Comparison of ENCODE assay signal across 1 cellular context in the genomic region with DNA sequence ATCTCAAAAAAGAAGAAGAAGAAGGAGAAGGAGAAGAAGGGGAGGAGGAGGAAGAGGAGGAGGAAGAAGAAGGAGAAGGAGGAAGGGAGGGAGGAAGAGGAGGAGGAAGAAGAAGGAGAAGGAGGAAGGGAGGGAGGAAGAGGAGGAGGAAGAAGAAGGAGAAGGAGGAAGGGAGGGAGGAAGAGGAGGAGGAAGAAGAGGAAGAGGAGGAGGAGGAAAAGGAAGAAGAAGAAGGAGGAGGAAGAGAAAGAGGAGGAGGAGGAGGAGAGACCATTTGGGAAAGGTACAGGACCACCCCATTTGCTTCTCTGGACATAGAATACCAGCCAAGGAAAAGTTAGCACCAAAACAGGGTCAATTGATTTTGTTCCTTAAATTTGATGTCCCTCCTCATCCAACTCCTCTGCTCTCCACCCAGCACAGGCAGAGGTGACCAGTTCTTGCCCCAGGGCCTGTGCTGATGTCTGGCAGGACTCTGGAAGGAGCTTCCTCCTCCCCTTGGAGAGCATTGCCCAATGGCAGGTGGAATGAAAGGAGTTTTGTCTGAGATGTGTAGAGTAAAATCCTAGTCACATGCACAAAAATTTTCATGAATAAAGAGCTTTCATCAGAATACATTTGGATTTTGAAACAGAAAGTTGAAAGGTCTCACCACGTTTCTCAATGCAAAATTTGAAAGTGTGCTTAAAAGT.
TF ChIP-seq lines count a peak whose summit lies in the region.

No MANE protein-coding gene starts in this region.

TF ChIP-seq in HEK293, 187 proteins besides CTCF, POLR2A, EP300 and RAD21 (continued from another document):
- TF ChIP-seq, protein P1, sequence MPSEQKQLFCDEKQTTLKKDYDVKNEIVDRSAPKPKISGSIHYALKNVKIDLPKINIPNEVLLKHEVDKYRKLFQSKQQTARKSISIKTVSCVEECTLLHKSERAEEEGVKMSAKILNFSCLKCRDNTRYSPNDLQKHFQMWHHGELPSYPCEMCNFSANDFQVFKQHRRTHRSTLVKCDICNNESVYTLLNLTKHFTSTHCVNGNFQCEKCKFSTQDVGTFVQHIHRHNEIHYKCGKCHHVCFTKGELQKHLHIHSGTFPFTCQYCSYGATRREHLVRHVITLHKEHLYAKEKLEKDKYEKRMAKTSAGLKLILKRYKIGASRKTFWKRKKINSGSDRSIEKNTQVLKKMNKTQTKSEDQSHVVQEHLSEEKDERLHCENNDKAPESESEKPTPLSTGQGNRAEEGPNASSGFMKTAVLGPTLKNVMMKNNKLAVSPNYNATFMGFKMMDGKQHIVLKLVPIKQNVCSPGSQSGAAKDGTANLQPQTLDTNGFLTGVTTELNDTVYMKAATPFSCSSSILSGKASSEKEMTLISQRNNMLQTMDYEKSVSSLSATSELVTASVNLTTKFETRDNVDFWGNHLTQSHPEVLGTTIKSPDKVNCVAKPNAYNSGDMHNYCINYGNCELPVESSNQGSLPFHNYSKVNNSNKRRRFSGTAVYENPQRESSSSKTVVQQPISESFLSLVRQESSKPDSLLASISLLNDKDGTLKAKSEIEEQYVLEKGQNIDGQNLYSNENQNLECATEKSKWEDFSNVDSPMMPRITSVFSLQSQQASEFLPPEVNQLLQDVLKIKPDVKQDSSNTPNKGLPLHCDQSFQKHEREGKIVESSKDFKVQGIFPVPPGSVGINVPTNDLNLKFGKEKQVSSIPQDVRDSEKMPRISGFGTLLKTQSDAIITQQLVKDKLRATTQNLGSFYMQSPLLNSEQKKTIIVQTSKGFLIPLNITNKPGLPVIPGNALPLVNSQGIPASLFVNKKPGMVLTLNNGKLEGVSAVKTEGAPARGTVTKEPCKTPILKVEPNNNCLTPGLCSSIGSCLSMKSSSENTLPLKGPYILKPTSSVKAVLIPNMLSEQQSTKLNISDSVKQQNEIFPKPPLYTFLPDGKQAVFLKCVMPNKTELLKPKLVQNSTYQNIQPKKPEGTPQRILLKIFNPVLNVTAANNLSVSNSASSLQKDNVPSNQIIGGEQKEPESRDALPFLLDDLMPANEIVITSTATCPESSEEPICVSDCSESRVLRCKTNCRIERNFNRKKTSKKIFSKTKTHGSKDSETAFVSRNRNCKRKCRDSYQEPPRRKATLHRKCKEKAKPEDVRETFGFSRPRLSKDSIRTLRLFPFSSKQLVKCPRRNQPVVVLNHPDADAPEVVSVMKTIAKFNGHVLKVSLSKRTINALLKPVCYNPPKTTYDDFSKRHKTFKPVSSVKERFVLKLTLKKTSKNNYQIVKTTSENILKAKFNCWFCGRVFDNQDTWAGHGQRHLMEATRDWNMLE (tag by site-specific recombination; conservative IDR thresholded peaks at IDR 0.05; ENCODE audit: low read depth), result no peak
